ENCODE assay signal across 8 cellular contexts in the genomic region with DNA sequence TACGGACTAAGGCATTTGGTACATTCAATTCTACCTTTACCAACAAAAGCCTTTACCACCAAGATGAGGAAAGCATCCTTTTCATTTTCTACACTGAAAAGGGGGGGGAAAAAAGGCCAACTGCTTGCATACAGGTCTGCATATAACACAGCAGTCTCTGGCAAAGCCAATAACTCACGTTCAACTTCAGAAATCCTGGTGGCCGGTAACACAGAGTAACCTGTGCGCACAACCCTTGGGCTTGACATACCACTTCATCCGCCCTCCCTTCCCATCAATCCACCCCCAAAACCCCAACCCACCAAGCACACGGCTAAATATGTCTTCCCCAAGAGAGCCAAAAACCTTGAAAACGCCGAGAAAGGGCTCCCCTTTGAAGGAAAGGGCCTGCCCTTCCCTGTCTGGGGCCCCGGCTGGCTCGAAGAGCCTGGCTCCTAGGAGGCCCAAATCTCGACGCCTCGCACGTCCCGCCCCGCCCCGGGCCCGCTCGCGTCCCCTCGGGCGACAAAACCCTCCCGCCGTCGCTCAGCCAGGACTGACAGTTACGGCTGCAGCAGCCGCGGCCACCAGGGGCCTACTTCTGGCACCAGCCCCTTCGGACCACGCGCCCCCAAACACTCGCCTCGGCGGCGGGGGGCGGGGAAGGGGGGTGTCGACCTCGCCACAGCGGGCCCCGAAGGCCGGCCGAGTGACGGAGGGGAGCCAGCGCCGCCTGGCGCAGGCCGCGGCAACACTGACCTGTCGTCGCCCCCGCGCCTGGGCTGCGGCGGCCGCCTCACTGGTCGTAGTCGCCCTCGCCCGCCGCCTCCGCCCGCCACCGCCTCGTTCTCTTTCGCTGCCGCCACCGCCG. TPM values are rescaled to one million over a fixed set of nuclear protein-coding genes. Genes with fewer than 3 reads are reported as not detected.
DNase-seq lines count a peak whose midpoint lies in the region; ATAC-seq and TF ChIP-seq lines count a peak whose summit lies in the region.

No MANE protein-coding gene starts in this region.

- TF ChIP-seq CTCF in A673 (conservative IDR thresholded peaks at IDR 0.05; ENCODE audit: low read depth, low read length) (0 out of 2 replicates have a peak, but pooled peaks have one; percentile 14), esophagus squamous epithelium (IDR thresholded peaks at IDR 0.05) (peak in 3 of 6 experiments; percentile 12 to 34 (median 19))

- CTCF ChIA-PET in A673 (lab: Charles Lee) = no interaction called here
- CTCF ChIA-PET in naive thymus-derived CD4-positive, alpha-beta T cell (lab: Charles Lee) = no interaction called here

- H3K4me3 ChIP-seq in A673 (ENCODE audit: low read depth, low read length, poor library complexity, severe bottlenecking) = peak overlapping the region; percentile 91
- peak overlapping the region; percentile 64 to 100 (median 88) for H3K4me3 ChIP-seq in esophagus squamous epithelium
- peak overlapping the region; percentile 80 for H3K4me3 ChIP-seq in naive thymus-derived CD4-positive, alpha-beta T cell (ENCODE audit: low read length)

- 1% methylated on average over 9 to 10 of the region's 68 CpGs for WGBS in esophagus squamous epithelium, 2 donors

- peak overlapping the region; percentile 79 to 97 (median 93) for H3K27ac Mint-ChIP-seq in naive thymus-derived CD4-positive, alpha-beta T cell
- H3K27ac Mint-ChIP-seq in stimulated activated naive CD8-positive, alpha-beta T cell treated with anti-CD3 and anti-CD28 coated beads, Interleukin-15, Interleukin-2, amounts not matched to agents 100 ng/mL and 50 ng/mL, for 24 hours = peak overlapping the region; percentile 90

- BruUV-seq in A673 (replicated peaks; lab: Mats Ljungman, UMichigan) = no TSS peak

- no peaks in the 10 kb centered on the region for H3K27me3 Mint-ChIP-seq in naive thymus-derived CD4-positive, alpha-beta T cell
- H3K27me3 Mint-ChIP-seq in stimulated activated naive CD8-positive, alpha-beta T cell treated with anti-CD3 and anti-CD28 coated beads, Interleukin-15, Interleukin-2, amounts not matched to agents 100 ng/mL and 50 ng/mL, for 24 hours = no peaks in the 10 kb centered on the region

- POLR2A ChIA-PET in A673 (lab: Charles Lee; ENCODE audit: low non-redundant PET) = no interaction called here
- POLR2A ChIA-PET in naive thymus-derived CD4-positive, alpha-beta T cell (lab: Charles Lee) = interaction anchor here (0.6 to 1.3 kb wide), 2 partner anchors 10 to 12 kb away, joined by 3 read pairs; no protein-coding TSS in a partner anchor

- H3K4me1 ChIP-seq in A673 (ENCODE audit: insufficient read depth, low read length, poor library complexity, severe bottlenecking) = peaks cover 3% of the 10 kb centered on the region
- peaks cover 0 to 58% (median 25%) of the 10 kb centered on the region in 3 donors for H3K4me1 ChIP-seq in esophagus squamous epithelium
- H3K4me1 ChIP-seq in naive thymus-derived CD4-positive, alpha-beta T cell (ENCODE audit: control insufficient read depth in 2 of 2, insufficient read depth in 2 of 2, low read length in 2 of 2) = peaks cover 25 to 31% of the 10 kb centered on the region in 2 donors

- TF ChIP-seq POLR2A in esophagus squamous epithelium (IDR thresholded peaks at IDR 0.05) = no peak

- peaks cover 0 to 2% (median 0%) of the 10 kb centered on the region in 11 donors for H3K9me3 Mint-ChIP-seq in naive thymus-derived CD4-positive, alpha-beta T cell
- no peaks in the 10 kb centered on the region for H3K9me3 Mint-ChIP-seq in stimulated activated naive CD8-positive, alpha-beta T cell treated with anti-CD3 and anti-CD28 coated beads, Interleukin-15, Interleukin-2, amounts not matched to agents 100 ng/mL and 50 ng/mL, for 24 hours

- no peaks in the 10 kb centered on the region for H3K27me3 ChIP-seq in A673 (replicated peaks; ENCODE audit: insufficient read depth, low read depth, low read length, poor library complexity)
- H3K27me3 ChIP-seq in esophagus squamous epithelium = no peaks in the 10 kb centered on the region
- H3K27me3 ChIP-seq in naive thymus-derived CD4-positive, alpha-beta T cell (ENCODE audit: control insufficient read depth in 2 of 2, insufficient read depth in 2 of 2, low read length in 2 of 2) = no peaks in the 10 kb centered on the region

- peak overlapping the region; percentile 99 for H3K27ac ChIP-seq in A673 (ENCODE audit: low read depth, low read length, poor library complexity, severe bottlenecking)
- peak overlapping the region; percentile 91 to 100 (median 98) for H3K27ac ChIP-seq in esophagus squamous epithelium
- peak overlapping the region; percentile 93 for H3K27ac ChIP-seq in naive thymus-derived CD4-positive, alpha-beta T cell (ENCODE audit: low read depth, low read length)

- H3K9me3 ChIP-seq in A673 (ENCODE audit: low read depth, low read length, poor library complexity, severe bottlenecking) (peaks cover 4% of the 10 kb centered on the region), esophagus squamous epithelium (no peaks in the 10 kb centered on the region)
- no peaks in the 10 kb centered on the region for H3K9me3 ChIP-seq in naive thymus-derived CD4-positive, alpha-beta T cell (ENCODE audit: control insufficient read depth in 2 of 3, low read length in 3 of 3)

- ATAC-seq in GM18517 (IDR thresholded peaks at IDR 0.05; ENCODE audit: unreplicated experiment) = peak; percentile 54
- peak; percentile 55 for ATAC-seq in HG03064 (IDR thresholded peaks at IDR 0.05; ENCODE audit: low read depth, unreplicated experiment)
- ATAC-seq in naive thymus-derived CD4-positive, alpha-beta T cell = peak; percentile 31

- no peaks in the 10 kb centered on the region for H3K36me3 ChIP-seq in A673 (ENCODE audit: insufficient read depth, low read length, poor library complexity, severe bottlenecking)
- no peaks in the 10 kb centered on the region for H3K36me3 ChIP-seq in esophagus squamous epithelium
- peaks cover 0 to 8% (median 0%) of the 10 kb centered on the region in 3 experiments for H3K36me3 ChIP-seq in naive thymus-derived CD4-positive, alpha-beta T cell (ENCODE audit: control insufficient read depth in 2 of 3, insufficient read depth in 3 of 3, low read length in 3 of 3)

- H3K4me3 Mint-ChIP-seq in naive thymus-derived CD4-positive, alpha-beta T cell = peak overlapping the region; percentile 88 to 96 (median 92)
- H3K4me3 Mint-ChIP-seq in stimulated activated naive CD8-positive, alpha-beta T cell treated with anti-CD3 and anti-CD28 coated beads, Interleukin-15, Interleukin-2, amounts not matched to agents 100 ng/mL and 50 ng/mL, for 24 hours = peak overlapping the region; percentile 92

- peaks cover 0 to 13% (median 5%) of the 10 kb centered on the region in 5 donors for H3K36me3 Mint-ChIP-seq in naive thymus-derived CD4-positive, alpha-beta T cell
- peaks cover 17% of the 10 kb centered on the region for H3K36me3 Mint-ChIP-seq in stimulated activated naive CD8-positive, alpha-beta T cell treated with anti-CD3 and anti-CD28 coated beads, Interleukin-15, Interleukin-2, amounts not matched to agents 100 ng/mL and 50 ng/mL, for 24 hours (ENCODE audit: low read depth)

- intact Hi-C loops in A673 (cut with micrococcal nuclease; ENCODE audit: unreplicated experiment) (no loop called here), esophagus squamous epithelium (cut with DNase I) (no loop called here)
- intact Hi-C loops in naive thymus-derived CD4-positive, alpha-beta T cell (cut with micrococcal nuclease) = loop anchor here (1.0 to 5.0 kb wide), 5 partner anchors 111 to 1873 kb away; partner anchors contain the start of gene MKRN3 (in 1 of the 2)

- DNase-seq in A673 (ENCODE audit: low spot score) (peak; percentile 76), NOMO-1 treated with DMSO at 0.1 percent for 48 hours (lab: John Stamatoyannopoulos, UW; ENCODE audit: unreplicated experiment) (peak; percentile 54), esophagus squamous epithelium (lab: John Stamatoyannopoulos, UW) (no peak)
- DNase-seq in activated T-cell treated with anti-CD3 and anti-CD28 coated beads, Interleukin-2, amount 50 U/mL, for 48 hours = peak; percentile 74 to 75
- DNase-seq in naive thymus-derived CD4-positive, alpha-beta T cell = peak; percentile 3 to 74 (median 38)

- peaks cover 20 to 50% (median 37%) of the 10 kb centered on the region in 7 donors for H3K4me1 Mint-ChIP-seq in naive thymus-derived CD4-positive, alpha-beta T cell
- peaks cover 37% of the 10 kb centered on the region for H3K4me1 Mint-ChIP-seq in stimulated activated naive CD8-positive, alpha-beta T cell treated with anti-CD3 and anti-CD28 coated beads, Interleukin-15, Interleukin-2, amounts not matched to agents 100 ng/mL and 50 ng/mL, for 24 hours (ENCODE audit: low read depth)

RNA-seq across cellular contexts. Expression of gene UBE3A, which starts 0.8 kb away (rescaled TPM):
- total RNA-seq in A673 (2021) (101 and 104 TPM in 2 replicates), esophagus squamous epithelium (10 to 100 TPM; 36.7 to 84.7 (median 47.0) TPM)
- total RNA-seq in naive thymus-derived CD4-positive, alpha-beta T cell = 100 to 1,000 TPM in 4 of 5 experiments, 10 to 100 TPM in 1; 87.0 to 143 (median 127) TPM
- 100 to 1,000 TPM in 1 of 2 donors, 10 to 100 TPM in 1; 92.0 to 107 TPM for polyA plus RNA-seq in naive thymus-derived CD4-positive, alpha-beta T cell

Comparison
In these comparisons a context has a peak if more than half of its experiments do, and no peak if none do; other contexts are left out.
1. intact Hi-C loops: an anchor here in naive thymus-derived CD4-positive, alpha-beta T cell (1.0 to 5.0 kb wide); none called in A673 and esophagus squamous epithelium.